In the genomic region with DNA sequence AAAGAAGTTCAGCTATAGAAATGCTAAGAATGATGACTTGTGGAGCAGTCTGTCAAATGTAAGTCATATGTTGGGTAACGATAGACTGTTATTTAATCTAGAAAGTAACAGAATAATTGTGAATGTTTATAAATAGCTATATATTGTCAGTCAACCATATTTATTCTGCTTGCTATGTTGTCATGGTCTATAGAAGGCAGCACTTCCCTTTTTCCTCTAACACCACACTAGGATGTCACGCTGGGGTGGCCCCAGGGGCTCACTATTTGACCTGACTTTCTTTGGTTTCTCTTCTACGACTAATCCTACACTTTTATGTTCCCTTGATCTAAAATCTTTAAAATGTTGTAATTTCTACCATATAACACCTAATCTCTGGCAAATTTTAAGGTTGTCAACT, we compare ENCODE assay signal across 1 cellular context.
TF ChIP-seq lines count a peak whose summit lies in the region.

No MANE protein-coding gene starts in this region.

TF ChIP-seq in HepG2, 621 proteins besides CTCF, POLR2A, EP300 and RAD21:
- TF ChIP-seq NR2F6 (IDR thresholded peaks at IDR 0.05) (no peak), NR2F6 (CRISPR knock-in tag; IDR thresholded peaks at IDR 0.05) (no peak), DZIP1 (CRISPR knock-in tag; IDR thresholded peaks at IDR 0.05) (no peak), ATM (IDR thresholded peaks at IDR 0.05; ENCODE audit: borderline replicate concordance) (no peak), PITX1 (CRISPR knock-in tag; IDR thresholded peaks at IDR 0.05) (no peak), TBX3 (IDR thresholded peaks at IDR 0.05; ENCODE audit: borderline replicate concordance) (no peak), KLF11 (CRISPR knock-in tag; IDR thresholded peaks at IDR 0.05) (no peak), CEBPB (IDR thresholded peaks at IDR 0.05; ENCODE audit: borderline replicate concordance, low read depth, low read length) (no peak), ZKSCAN1 (IDR thresholded peaks at IDR 0.05; ENCODE audit: low read length) (no peak), SAFB2 (CRISPR knock-in tag; IDR thresholded peaks at IDR 0.05; ENCODE audit: borderline replicate concordance, low read depth) (no peak), BRD4 (CRISPR knock-in tag; IDR thresholded peaks at IDR 0.05) (no peak), ZNF772 (CRISPR knock-in tag; IDR thresholded peaks at IDR 0.05) (no peak), DNMT1 (CRISPR knock-in tag; IDR thresholded peaks at IDR 0.05) (no peak), GTF3A (CRISPR knock-in tag; conservative IDR thresholded peaks at IDR 0.05) (no peak), ZNF761 (CRISPR knock-in tag; conservative IDR thresholded peaks at IDR 0.05) (no peak), GPBP1L1 (CRISPR knock-in tag; IDR thresholded peaks at IDR 0.05) (no peak)
